ENCODE assay signal across 2 cellular contexts in the genomic region with DNA sequence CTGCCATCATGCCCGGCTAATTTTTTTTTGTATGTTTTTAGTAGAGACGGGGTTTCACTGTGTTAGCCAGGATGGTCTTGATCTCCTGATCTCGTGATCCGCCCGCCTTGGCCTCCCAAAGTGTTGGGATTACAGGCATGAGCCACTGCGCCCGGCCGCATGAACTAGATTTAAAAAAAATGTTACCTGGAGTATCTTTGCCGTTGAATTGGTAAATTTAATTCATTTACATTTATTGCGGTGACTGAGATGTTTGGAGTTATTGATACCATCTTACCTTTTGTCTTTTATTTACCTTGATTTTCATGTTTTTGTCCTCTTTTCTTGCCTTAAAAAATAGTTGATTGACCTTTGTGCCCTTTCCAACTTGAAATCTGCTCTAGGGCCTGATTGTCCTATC.
A peak's percentile ranks its signal among the peaks of the same experiment; 100 is the strongest.
TF ChIP-seq lines count a peak whose summit lies in the region.

No MANE protein-coding gene starts in this region.

TF ChIP-seq in HEK293, 187 proteins besides CTCF, POLR2A, EP300 and RAD21:
- TF ChIP-seq SETDB1 (IDR thresholded peaks at IDR 0.05; ENCODE audit: insufficient read length, low read length) = peak; percentile 18

TF ChIP-seq in K562, 482 proteins besides CTCF, POLR2A, EP300 and RAD21:
- TF ChIP-seq ZNF507 (tag; conservative IDR thresholded peaks at IDR 0.05) = peak; percentile 94
